In genomic region chrX:130108647-130109428, GRCh38 we compare ENCODE assay signal across 8 cellular contexts. TPM values are rescaled to one million over a fixed set of nuclear protein-coding genes. Genes with fewer than 3 reads are reported as not detected.
DNase-seq lines count a peak whose midpoint lies in the region; ATAC-seq, FAIRE-seq and TF ChIP-seq lines count a peak whose summit lies in the region.

No MANE protein-coding gene starts in this region.

- no peaks in the 10 kb centered on the region for H3K27me3 ChIP-seq in spleen (replicated peaks in 1 of 7)

- FAIRE-seq in H54 (lab: Jason Lieb, UNC), result no peak

- peak; percentile 68 for DNase-seq in activated CD8-positive, alpha-beta memory T cell treated with anti-CD3 and anti-CD28 coated beads for 24 hours
- DNase-seq in activated CD8-positive, alpha-beta memory T cell treated with anti-CD3 and anti-CD28 coated beads, Interleukin-2, amount 50 U/mL, for 48 hours, result no peak
- DNase-seq in H54 (ENCODE audit: insufficient read length, low spot score), result peak; percentile 81
- peak; percentile 21 for DNase-seq in LoVo (ENCODE audit: low spot score)
- DNase-seq in activated CD8-positive, alpha-beta T cell treated with anti-CD3 and anti-CD28 coated beads for 36 hours, result peak; percentile 62
- peak; percentile 59 for DNase-seq in glomerular visceral epithelial cell (ENCODE audit: extremely low spot score)
- peak; percentile 90 for DNase-seq in spleen
- no peak for DNase-seq in NCI-H1048 (lab: John Stamatoyannopoulos, UW)

- no peaks in the 10 kb centered on the region for H3K9me3 Mint-ChIP-seq in activated CD8-positive, alpha-beta T cell treated with anti-CD3 and anti-CD28 coated beads for 36 hours

- peak overlapping the region; percentile 90 for H3K4me3 Mint-ChIP-seq in activated CD8-positive, alpha-beta T cell treated with anti-CD3 and anti-CD28 coated beads for 36 hours

- TF ChIP-seq CTCF in activated CD8-positive, alpha-beta T cell treated with anti-CD3 and anti-CD28 coated beads for 36 hours (IDR thresholded peaks at IDR 0.05), result no peak
- TF ChIP-seq CTCF in spleen (IDR thresholded peaks at IDR 0.05 in 8 of 11, conservative IDR thresholded peaks at IDR 0.05 in 3 of 11), result no peak

- H3K27ac Mint-ChIP-seq in activated CD8-positive, alpha-beta T cell treated with anti-CD3 and anti-CD28 coated beads for 36 hours, result peak overlapping the region; percentile 95

- H3K4me1 ChIP-seq in spleen, result peaks cover 0 to 64% (median 38%) of the 10 kb centered on the region in 6 donors

- intact Hi-C loops in activated CD8-positive, alpha-beta T cell treated with anti-CD3 and anti-CD28 coated beads for 36 hours (cut with micrococcal nuclease), result no loop called here
- intact Hi-C loops in spleen (cut with DNase I; ENCODE audit: low total_unique reads), result no loop called here

- ATAC-seq in activated CD8-positive, alpha-beta T cell treated with anti-CD3 and anti-CD28 coated beads for 36 hours, result peak; percentile 64

- POLR2A ChIA-PET in activated CD8-positive, alpha-beta T cell treated with anti-CD3 and anti-CD28 coated beads for 36 hours (lab: Charles Lee), result interaction anchor here (0.8 to 4.7 kb wide), 8 partner anchors 11 to 68 kb away, joined by 3 to 22 read pairs (median 4); no protein-coding TSS in a partner anchor

- no peaks in the 10 kb centered on the region for H3K36me3 ChIP-seq in spleen

- H3K4me1 Mint-ChIP-seq in activated CD8-positive, alpha-beta T cell treated with anti-CD3 and anti-CD28 coated beads for 36 hours (ENCODE audit: low read depth), result peaks cover 37% of the 10 kb centered on the region

- H3K9me3 ChIP-seq in spleen, result no peaks in the 10 kb centered on the region

- H3K36me3 Mint-ChIP-seq in activated CD8-positive, alpha-beta T cell treated with anti-CD3 and anti-CD28 coated beads for 36 hours (ENCODE audit: low read depth), result peaks cover 3% of the 10 kb centered on the region

- 10 to 57% (median 20%) methylated on average over 1 to 9 of the region's 9 CpGs for WGBS in spleen, 5 donors

- peak overlapping the region; percentile 19 to 96 (median 92) for H3K27ac ChIP-seq in spleen

- CTCF ChIA-PET in activated CD8-positive, alpha-beta T cell treated with anti-CD3 and anti-CD28 coated beads for 36 hours (lab: Charles Lee), result interaction anchor here (2.0 to 3.4 kb wide), 2 partner anchors 22 to 28 kb away, joined by 5 to 18 read pairs; no protein-coding TSS in a partner anchor

- no peaks in the 10 kb centered on the region for H3K27me3 Mint-ChIP-seq in activated CD8-positive, alpha-beta T cell treated with anti-CD3 and anti-CD28 coated beads for 36 hours

- peak overlapping the region; percentile 49 to 78 (median 56) for H3K4me3 ChIP-seq in spleen

- TF ChIP-seq POLR2A in H54 (IDR thresholded peaks at IDR 0.05; ENCODE audit: low read depth, low read length) (no peak), spleen (IDR thresholded peaks at IDR 0.05) (no peak)

RNA-seq across cellular contexts. Expression of gene ELF4, which starts 1.5 kb away (rescaled TPM):
- 10 to 100 TPM; 17.5 TPM for total RNA-seq in activated CD8-positive, alpha-beta T cell treated with anti-CD3 and anti-CD28 coated beads for 36 hours
- 10 to 100 TPM; 28.7 to 35.3 (median 32.5) TPM for total RNA-seq in spleen
- polyA plus RNA-seq in spleen, result 10 to 100 TPM in 1 of 3 donors, 1 to 10 TPM in 2; 6.4 to 10.3 (median 7.0) TPM

RNA-seq across cellular contexts. Expression of gene AIFM1, which starts 56.8 kb away (rescaled TPM):
- total RNA-seq in activated CD8-positive, alpha-beta T cell treated with anti-CD3 and anti-CD28 coated beads for 36 hours, result 10 to 100 TPM; 51.5 to 54.3 TPM
- 10 to 100 TPM; 13.4 to 27.1 (median 22.5) TPM for total RNA-seq in spleen
- polyA plus RNA-seq in spleen, result 10 to 100 TPM; 20.6 to 25.4 (median 24.8) TPM

Comparison
In these comparisons a context has a peak if more than half of its experiments do, and no peak if none do; other contexts are left out.
1. DNase-seq: peak in activated CD8-positive, alpha-beta memory T cell treated with anti-CD3 and anti-CD28 coated beads for 24 hours (single experiment), H54 (single experiment), LoVo (single experiment), activated CD8-positive, alpha-beta T cell treated with anti-CD3 and anti-CD28 coated beads for 36 hours (single experiment), glomerular visceral epithelial cell (single experiment) and spleen (single experiment); none in activated CD8-positive, alpha-beta memory T cell treated with anti-CD3 and anti-CD28 coated beads, Interleukin-2, amount 50 U/mL, for 48 hours (single experiment) and NCI-H1048 (single experiment).